Comparison of ENCODE assay signal across 11 cellular contexts in the genomic region with DNA sequence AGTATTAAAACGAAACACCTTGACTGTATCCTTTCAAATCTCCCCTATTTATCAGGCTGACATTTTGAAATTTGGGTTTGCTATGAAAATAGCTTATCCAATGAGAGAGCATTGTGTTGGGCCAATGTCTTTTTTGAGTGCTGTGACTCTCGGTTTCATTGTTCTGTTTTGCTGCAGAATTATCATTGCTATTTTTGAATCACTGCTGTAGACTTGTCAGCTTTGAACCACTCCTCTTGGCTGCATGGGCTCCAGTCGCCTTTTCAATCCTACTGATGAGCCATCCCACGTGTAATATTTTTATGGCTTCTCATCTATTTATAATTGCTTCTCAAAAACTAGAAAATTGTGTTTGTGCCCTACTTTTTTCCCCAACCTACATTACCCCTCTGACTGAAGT.
"Had no signal": no experiment of that assay in that cellular context is flagged by ENCODE, and none has a peak within 500 bp of the region (broad histone marks: within the 10 kb centered on the region; RNA-seq: fewer than 3 reads in every experiment).

No MANE protein-coding gene starts in this region.

- H3K36me3 ChIP-seq: HAP-1 had no signal

- H2AFZ ChIP-seq: GM23248, GM23338 had no signal

- H3K4me3 ChIP-seq: GM23248, GM23338, HAP-1 had no signal

- H3K9ac ChIP-seq: GM23248 had no signal

- DNase-seq: GM23248, GOT3, H7, H9, HCEC 1CT, HFFc6 had no signal

- H3K9me3 ChIP-seq: HAP-1 had no signal

- H3K27ac ChIP-seq: GM23248 had no signal

- H3K4me1 ChIP-seq: HAP-1 had no signal

- ATAC-seq: GM23338, HCT116 had no signal

- H3K4me2 ChIP-seq: GM23338 had no signal

- FAIRE-seq: H1, H54 had no signal
